In the genomic region with DNA sequence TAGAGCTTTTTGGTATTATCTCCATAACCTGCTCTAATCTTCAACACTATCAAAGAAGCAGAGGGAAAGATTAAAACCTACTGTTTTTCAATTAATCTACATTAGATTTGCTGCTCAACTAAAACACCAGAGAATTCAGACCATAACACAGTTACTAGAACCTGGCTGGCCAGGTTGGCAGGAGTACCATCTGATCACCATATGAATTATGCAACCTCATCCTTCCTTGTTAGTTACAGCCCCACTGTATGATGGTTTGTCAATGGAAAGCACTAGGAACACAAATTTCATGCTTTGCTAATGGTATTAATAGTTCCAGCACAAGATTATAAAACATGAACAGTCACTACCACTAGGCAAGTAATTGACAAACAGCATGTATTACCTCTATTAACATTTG, we compare ENCODE assay signal across 19 cellular contexts. TPM values are rescaled to one million over a fixed set of nuclear protein-coding genes. Genes with fewer than 3 reads are reported as not detected.
A peak's percentile ranks its signal among the peaks of the same experiment; 100 is the strongest.
DNase-seq lines count a peak whose midpoint lies in the region; ATAC-seq, FAIRE-seq and TF ChIP-seq lines count a peak whose summit lies in the region.
"Had no signal": no experiment of that assay in that cellular context is flagged by ENCODE, and none has a peak within 500 bp of the region (broad histone marks: within the 10 kb centered on the region; RNA-seq: fewer than 3 reads in every experiment).

No MANE protein-coding gene starts in this region.

- H4K20me1 ChIP-seq in HepG2 (ENCODE audit: insufficient read depth, low read length) (no peaks in the 10 kb centered on the region), Loucy (ENCODE audit: insufficient read depth, low read length, poor library complexity, severe bottlenecking) (peaks cover 14% of the 10 kb centered on the region)

- DNase-seq in right lobe of liver: no peak
- no peak for DNase-seq in HepG2 (ENCODE audit: low spot score)
- no peak for DNase-seq in pancreas
- DNase-seq in effector CD4-positive, alpha-beta T cell: no peak
- no peak for DNase-seq in kidney
- DNase-seq: Caco-2; CD4-positive, CD25-positive, alpha-beta regulatory T cell; CD8-positive, alpha-beta T cell; DMS153; DND-41; GM23248; H7; HCEC 1CT had no signal

- BruUV-seq in HepG2 (replicated peaks; lab: Mats Ljungman, UMichigan): no TSS peak

- H3K4me3 ChIP-seq in right lobe of liver (no peak overlapping the region), HepG2 (replicated peaks in 1 of 3; ENCODE audit: insufficient read depth in 1 of 3, low read depth in 2 of 3, low read length in 3 of 3) (no peak overlapping the region), Loucy (ENCODE audit: low read length, poor library complexity, severe bottlenecking) (peak overlapping the region; percentile 4), pancreas (no peak overlapping the region), kidney (ENCODE audit: low read length in 2 of 2) (no peak overlapping the region)
- H3K4me3 ChIP-seq: BLaER1, GM23248 had no signal

- ATAC-seq in right lobe of liver (peak in 3 of 4 donors; percentile 58 to 80 (median 67)), HepG2 (no peak), pancreas (peak in 3 of 4 donors; percentile 69 to 78 (median 70))
- ATAC-seq: CD8-positive, alpha-beta T cell had no signal

- TF ChIP-seq CTCF in right lobe of liver (IDR thresholded peaks at IDR 0.05) (no peak), HepG2 (CRISPR knock-in tag; IDR thresholded peaks at IDR 0.05) (no peak), Loucy (conservative IDR thresholded peaks at IDR 0.05; ENCODE audit: low read length) (no peak), pancreas (IDR thresholded peaks at IDR 0.05) (no peak), kidney (IDR thresholded peaks at IDR 0.05; ENCODE audit: borderline replicate concordance, extremely low read depth, insufficient read depth) (no peak)

- peaks cover 0 to 28% (median 3%) of the 10 kb centered on the region in 4 donors for H3K36me3 ChIP-seq in right lobe of liver
- H3K36me3 ChIP-seq in HepG2 (replicated peaks in 1 of 2; ENCODE audit: control insufficient read depth in 1 of 2, insufficient read depth in 2 of 2, low read length in 2 of 2): peaks cover 8 to 24% of the 10 kb centered on the region in 2 experiments
- no peaks in the 10 kb centered on the region for H3K36me3 ChIP-seq in Loucy (ENCODE audit: insufficient read depth, low read length)
- H3K36me3 ChIP-seq in pancreas: peaks cover 0 to 11% (median 2%) of the 10 kb centered on the region in 3 donors
- H3K36me3 ChIP-seq in kidney (ENCODE audit: control insufficient read depth in 1 of 2, insufficient read depth in 2 of 2, low read length in 2 of 2): peaks cover 0 to 4% of the 10 kb centered on the region in 2 donors

- FAIRE-seq in HepG2 (lab: Jason Lieb, UNC) (no peak), pancreas (lab: Jason Lieb, UNC) (no peak), kidney (lab: Jason Lieb, UNC) (no peak)
- FAIRE-seq: GM19239, H1 had no signal

- no peaks in the 10 kb centered on the region; the same call in 1 of the 2 replicates for H3F3A ChIP-seq in Loucy (ENCODE audit: low read depth)

- H3K4me1 ChIP-seq in right lobe of liver: peaks cover 0 to 16% (median 8%) of the 10 kb centered on the region in 4 donors
- peaks cover 16% of the 10 kb centered on the region for H3K4me1 ChIP-seq in HepG2 (ENCODE audit: insufficient read depth, low read length)
- peaks cover 42% of the 10 kb centered on the region for H3K4me1 ChIP-seq in Loucy (ENCODE audit: insufficient read depth, low read length, poor library complexity, severe bottlenecking)
- H3K4me1 ChIP-seq in pancreas: peaks cover 0 to 20% (median 17%) of the 10 kb centered on the region in 3 donors
- peaks cover 0 to 4% of the 10 kb centered on the region in 2 donors for H3K4me1 ChIP-seq in kidney (ENCODE audit: control insufficient read depth in 1 of 2, insufficient read depth in 1 of 2, low read depth in 1 of 2, low read length in 2 of 2)

- intact Hi-C loops in right lobe of liver (cut with DNase I): no loop called here
- intact Hi-C loops in HepG2 (cut with micrococcal nuclease; ENCODE audit: unreplicated experiment): no loop called here
- intact Hi-C loops in pancreas (cut with DNase I): no loop called here
- intact Hi-C loops in kidney (cut with DNase I): no loop called here

- H3K79me2 ChIP-seq in HepG2 (ENCODE audit: insufficient read depth, low read length): peaks cover 16% of the 10 kb centered on the region
- H3K79me2 ChIP-seq in Loucy (ENCODE audit: insufficient read depth, low read length): peaks cover 18% of the 10 kb centered on the region

- in situ Hi-C loops in HepG2 (cut with HindIII; ENCODE audit: extremely low pct_ligation_motif_present, low pct_unique_long_range_greater_than_20kb): no loop called here

- H3K9ac ChIP-seq in HepG2 (ENCODE audit: insufficient read depth, low read depth, low read length) (no peak overlapping the region), Loucy (ENCODE audit: low read depth, low read length, poor library complexity, severe bottlenecking) (no peak overlapping the region), kidney (ENCODE audit: low read length in 2 of 2) (no peak overlapping the region)
- H3K9ac ChIP-seq: BLaER1, GM23248 had no signal

- H2AFZ ChIP-seq in HepG2 (ENCODE audit: low read length) (no peak overlapping the region), Loucy (ENCODE audit: low read length) (no peak overlapping the region)
- H2AFZ ChIP-seq: GM23248 had no signal

- H3K27me3 ChIP-seq in right lobe of liver (no peaks in the 10 kb centered on the region), HepG2 (ENCODE audit: control insufficient read depth in 1 of 2, insufficient read depth in 2 of 2, low read length in 2 of 2) (no peaks in the 10 kb centered on the region; a peak in 1 of 5 replicates), Loucy (ENCODE audit: insufficient read depth, low read length, poor library complexity, severe bottlenecking) (no peaks in the 10 kb centered on the region), pancreas (no peaks in the 10 kb centered on the region)
- H3K27me3 ChIP-seq: BLaER1 had no signal

- H3K9me2 ChIP-seq in Loucy (replicated peaks; ENCODE audit: low read depth, low read length): no peaks in the 10 kb centered on the region

- CTCF ChIA-PET in HepG2 (lab: Yijun Ruan, JAX; ENCODE audit: low intra/inter-chr PET ratio, low total read pairs): no interaction called here

- TF ChIP-seq POLR2A in right lobe of liver (IDR thresholded peaks at IDR 0.05) (no peak), HepG2 (IDR thresholded peaks at IDR 0.05; ENCODE audit: insufficient read depth in 1 of 2, low read depth in 2 of 2, low read length in 2 of 2) (no peak)

- TF ChIP-seq EP300 in HepG2 (IDR thresholded peaks at IDR 0.05; ENCODE audit: low read depth in 2 of 2, low read length in 2 of 2) (no peak), HepG2 (CRISPR knock-in tag; IDR thresholded peaks at IDR 0.05; ENCODE audit: borderline replicate concordance) (no peak)

- no peak for TF ChIP-seq RAD21 in HepG2 (CRISPR knock-in tag; IDR thresholded peaks at IDR 0.05)

- H3K9me3 ChIP-seq in right lobe of liver: no peaks in the 10 kb centered on the region
- H3K9me3 ChIP-seq in HepG2 (ENCODE audit: low read length): no peaks in the 10 kb centered on the region
- no peaks in the 10 kb centered on the region for H3K9me3 ChIP-seq in Loucy (ENCODE audit: insufficient read depth, low read depth, low read length)
- H3K9me3 ChIP-seq in pancreas: no peaks in the 10 kb centered on the region
- no peaks in the 10 kb centered on the region for H3K9me3 ChIP-seq in kidney (ENCODE audit: control insufficient read depth in 1 of 2, low read length in 2 of 2)
- H3K9me3 ChIP-seq: BLaER1, Caco-2 had no signal

- H3K4me2 ChIP-seq in HepG2 (ENCODE audit: low read depth, low read length) (no peak overlapping the region), Loucy (ENCODE audit: low read depth, low read length, poor library complexity, severe bottlenecking) (no peak overlapping the region)
- H3K4me2 ChIP-seq: BLaER1 had no signal

- POLR2A ChIA-PET in HepG2 (lab: Yijun Ruan, JAX): no interaction called here

- no peak overlapping the region for H3K27ac ChIP-seq in right lobe of liver
- no peak overlapping the region for H3K27ac ChIP-seq in HepG2 (ENCODE audit: extremely low read length, insufficient read depth, low read length)
- H3K27ac ChIP-seq in pancreas: no peak overlapping the region
- no peak overlapping the region for H3K27ac ChIP-seq in kidney (ENCODE audit: low read depth in 2 of 2, low read length in 2 of 2)
- H3K27ac ChIP-seq: 22Rv1, BLaER1, C4-2B, GM23248 had no signal

RNA-seq across cellular contexts. Expression of gene NPHP3, which starts 5.8 kb away (rescaled TPM):
- total RNA-seq in right lobe of liver (10 to 100 TPM in 1 of 6 experiments, 1 to 10 TPM in 5; 6.5 to 11.4 (median 9.3) TPM), HepG2 (2016; rRNA removed; fragmentation: Illumina TruSeq; extraction: Trizol) (8.4 and 11.0 TPM in 2 replicates), pancreas (10 to 100 TPM in 4 of 6 donors, 1 to 10 TPM in 2; 6.1 to 12.5 (median 10.3) TPM), kidney (23.2 TPM)
- total RNA-seq in HepG2 (2016; cell fraction: cytosol; rRNA removed; fragmentation: Illumina TruSeq; extraction: Trizol; ENCODE audit: low read depth): 11.8 and 13.1 TPM in 2 replicates
- 8.0 and 10.9 TPM in 2 replicates for total RNA-seq in HepG2 (2016; cell fraction: insoluble cytoplasmic fraction; rRNA removed; fragmentation: Illumina TruSeq; extraction: Trizol)
- 6.8 and 8.0 TPM in 2 replicates for total RNA-seq in HepG2 (2016; cell fraction: membrane; rRNA removed; fragmentation: Illumina TruSeq; extraction: Trizol)
- total RNA-seq in HepG2 (2016; cell fraction: nucleus; rRNA removed; fragmentation: Illumina TruSeq; extraction: Trizol): 19.6 and 20.0 TPM in 2 replicates
- polyA plus RNA-seq in HepG2 (2011; rRNA removed) (15.7 and 20.2 TPM in 2 replicates), pancreas (10 to 100 TPM; 13.8 to 23.0 TPM), kidney (ENCODE audit: insufficient read depth, low read depth, low replicate concordance) (5.9 TPM)
- polyA plus RNA-seq in HepG2 (2011; cell fraction: cytosol; rRNA removed): 4.2 and 5.2 TPM in 2 replicates
- polyA plus RNA-seq in HepG2 (2011; cell fraction: nucleus; rRNA removed): 35.7 and 42.8 TPM in 2 replicates
- 7.4 and 8.7 TPM in 2 replicates for polyA plus RNA-seq in HepG2 (2012)
- polyA plus RNA-seq in HepG2 (2016; cell fraction: cytosol; fragmentation: Illumina TruSeq; extraction: Trizol; ENCODE audit: low read depth): 0.60 and 1.1 TPM in 2 replicates
- 6.6 and 8.0 TPM in 2 replicates for polyA plus RNA-seq in HepG2 (2016; cell fraction: insoluble cytoplasmic fraction; fragmentation: Illumina TruSeq; extraction: Trizol; ENCODE audit: low read depth)
- 2.1 and 2.2 TPM in 2 replicates for polyA plus RNA-seq in HepG2 (2016; cell fraction: membrane; fragmentation: Illumina TruSeq; extraction: Trizol; ENCODE audit: low read depth)
- polyA plus RNA-seq in HepG2 (2016; cell fraction: nucleus; fragmentation: Illumina TruSeq; extraction: Trizol; ENCODE audit: insufficient read depth, low read depth): 34.2 and 40.2 TPM in 2 replicates
- polyA minus RNA-seq in HepG2 (2011; rRNA and poly(A)+ RNA removed; ENCODE audit: low replicate concordance): 8.6 and 9.1 TPM in 2 replicates
- polyA minus RNA-seq in HepG2 (2011; cell fraction: cytosol; rRNA and poly(A)+ RNA removed): 4.1 and 4.7 TPM in 2 replicates
- 54.2 and 67.7 TPM in 2 replicates for polyA minus RNA-seq in HepG2 (2011; cell fraction: nucleus; rRNA and poly(A)+ RNA removed)

RNA-seq across cellular contexts. Expression of gene UBA5, which starts 56.2 kb away (rescaled TPM):
- total RNA-seq in right lobe of liver (10 to 100 TPM; 24.3 to 41.3 (median 27.5) TPM), HepG2 (2016; rRNA removed; fragmentation: Illumina TruSeq; extraction: Trizol) (46.8 and 52.2 TPM in 2 replicates), pancreas (10 to 100 TPM; 32.2 to 45.1 (median 35.7) TPM), kidney (45.1 TPM)
- total RNA-seq in HepG2 (2016; cell fraction: cytosol; rRNA removed; fragmentation: Illumina TruSeq; extraction: Trizol; ENCODE audit: low read depth): 3.6 and 4.1 TPM in 2 replicates
- total RNA-seq in HepG2 (2016; cell fraction: insoluble cytoplasmic fraction; rRNA removed; fragmentation: Illumina TruSeq; extraction: Trizol): 49.8 and 51.5 TPM in 2 replicates
- total RNA-seq in HepG2 (2016; cell fraction: membrane; rRNA removed; fragmentation: Illumina TruSeq; extraction: Trizol): 13.8 and 14.4 TPM in 2 replicates
- 62.0 and 62.2 TPM in 2 replicates for total RNA-seq in HepG2 (2016; cell fraction: nucleus; rRNA removed; fragmentation: Illumina TruSeq; extraction: Trizol)
- polyA plus RNA-seq in HepG2 (2011; rRNA removed) (21.3 and 30.2 TPM in 2 replicates), pancreas (10 to 100 TPM; 47.2 to 49.0 TPM), kidney (ENCODE audit: insufficient read depth, low read depth, low replicate concordance) (32.1 TPM)
- 11.3 and 16.2 TPM in 2 replicates for polyA plus RNA-seq in HepG2 (2011; cell fraction: cytosol; rRNA removed)
- 42.3 and 49.7 TPM in 2 replicates for polyA plus RNA-seq in HepG2 (2011; cell fraction: nucleus; rRNA removed)
- 17.7 and 33.8 TPM in 2 replicates for polyA plus RNA-seq in HepG2 (2012)
- 3.6 and 3.7 TPM in 2 replicates for polyA plus RNA-seq in HepG2 (2016; cell fraction: cytosol; fragmentation: Illumina TruSeq; extraction: Trizol; ENCODE audit: low read depth)
- polyA plus RNA-seq in HepG2 (2016; cell fraction: insoluble cytoplasmic fraction; fragmentation: Illumina TruSeq; extraction: Trizol; ENCODE audit: low read depth): 63.2 and 68.1 TPM in 2 replicates
- 7.8 and 8.1 TPM in 2 replicates for polyA plus RNA-seq in HepG2 (2016; cell fraction: membrane; fragmentation: Illumina TruSeq; extraction: Trizol; ENCODE audit: low read depth)
- polyA plus RNA-seq in HepG2 (2016; cell fraction: nucleus; fragmentation: Illumina TruSeq; extraction: Trizol; ENCODE audit: insufficient read depth, low read depth): 81.5 and 95.4 TPM in 2 replicates
- 15.0 and 16.8 TPM in 2 replicates for polyA minus RNA-seq in HepG2 (2011; rRNA and poly(A)+ RNA removed; ENCODE audit: low replicate concordance)
- polyA minus RNA-seq in HepG2 (2011; cell fraction: cytosol; rRNA and poly(A)+ RNA removed): 20.6 and 22.0 TPM in 2 replicates
- polyA minus RNA-seq in HepG2 (2011; cell fraction: nucleus; rRNA and poly(A)+ RNA removed): 88.2 and 89.1 TPM in 2 replicates

RNA-seq across cellular contexts. Expression of gene ACAD11, which starts 56.8 kb away (rescaled TPM):
- 100 to 1,000 TPM in 1 of 6 experiments, 10 to 100 TPM in 5; 60.9 to 108 (median 94.5) TPM for total RNA-seq in right lobe of liver
- total RNA-seq in HepG2 (2016; rRNA removed; fragmentation: Illumina TruSeq; extraction: Trizol): 30.0 and 30.6 TPM in 2 replicates
- 2.7 and 8.9 TPM in 2 replicates for total RNA-seq in HepG2 (2016; cell fraction: cytosol; rRNA removed; fragmentation: Illumina TruSeq; extraction: Trizol; ENCODE audit: low read depth)
- 27.3 and 30.2 TPM in 2 replicates for total RNA-seq in HepG2 (2016; cell fraction: insoluble cytoplasmic fraction; rRNA removed; fragmentation: Illumina TruSeq; extraction: Trizol)
- 3.5 and 4.1 TPM in 2 replicates for total RNA-seq in HepG2 (2016; cell fraction: membrane; rRNA removed; fragmentation: Illumina TruSeq; extraction: Trizol)
- total RNA-seq in HepG2 (2016; cell fraction: nucleus; rRNA removed; fragmentation: Illumina TruSeq; extraction: Trizol): 46.2 and 55.3 TPM in 2 replicates
- 52.7 and 56.9 TPM in 2 replicates for polyA plus RNA-seq in HepG2 (2011; rRNA removed)
- 7.3 and 7.6 TPM in 2 replicates for polyA plus RNA-seq in HepG2 (2011; cell fraction: cytosol; rRNA removed)
- polyA plus RNA-seq in HepG2 (2011; cell fraction: nucleus; rRNA removed): 160 and 162 TPM in 2 replicates
- polyA plus RNA-seq in HepG2 (2012): 22.4 and 40.7 TPM in 2 replicates
- 0.53 and 0.63 TPM in 2 replicates for polyA plus RNA-seq in HepG2 (2016; cell fraction: cytosol; fragmentation: Illumina TruSeq; extraction: Trizol; ENCODE audit: low read depth)
- 15.3 and 17.0 TPM in 2 replicates for polyA plus RNA-seq in HepG2 (2016; cell fraction: insoluble cytoplasmic fraction; fragmentation: Illumina TruSeq; extraction: Trizol; ENCODE audit: low read depth)
- polyA plus RNA-seq in HepG2 (2016; cell fraction: membrane; fragmentation: Illumina TruSeq; extraction: Trizol; ENCODE audit: low read depth): 1.6 and 1.9 TPM in 2 replicates
- 99.4 TPM in 2 replicates for polyA plus RNA-seq in HepG2 (2016; cell fraction: nucleus; fragmentation: Illumina TruSeq; extraction: Trizol; ENCODE audit: insufficient read depth, low read depth)
- polyA minus RNA-seq in HepG2 (2011; rRNA and poly(A)+ RNA removed; ENCODE audit: low replicate concordance): 9.9 and 28.6 TPM in 2 replicates
- 6.8 and 9.4 TPM in 2 replicates for polyA minus RNA-seq in HepG2 (2011; cell fraction: cytosol; rRNA and poly(A)+ RNA removed)
- polyA minus RNA-seq in HepG2 (2011; cell fraction: nucleus; rRNA and poly(A)+ RNA removed): 122 and 126 TPM in 2 replicates
- 10 to 100 TPM in 4 of 6 donors, 1 to 10 TPM in 2; 6.6 to 16.5 (median 11.0) TPM for total RNA-seq in pancreas
- 10 to 100 TPM; 12.9 to 31.7 TPM for polyA plus RNA-seq in pancreas
- total RNA-seq in kidney: 21.4 TPM
- polyA plus RNA-seq in kidney (ENCODE audit: insufficient read depth, low read depth, low replicate concordance): 47.7 TPM
